ENCODE assay signal across 41 cellular contexts in the genomic region with DNA sequence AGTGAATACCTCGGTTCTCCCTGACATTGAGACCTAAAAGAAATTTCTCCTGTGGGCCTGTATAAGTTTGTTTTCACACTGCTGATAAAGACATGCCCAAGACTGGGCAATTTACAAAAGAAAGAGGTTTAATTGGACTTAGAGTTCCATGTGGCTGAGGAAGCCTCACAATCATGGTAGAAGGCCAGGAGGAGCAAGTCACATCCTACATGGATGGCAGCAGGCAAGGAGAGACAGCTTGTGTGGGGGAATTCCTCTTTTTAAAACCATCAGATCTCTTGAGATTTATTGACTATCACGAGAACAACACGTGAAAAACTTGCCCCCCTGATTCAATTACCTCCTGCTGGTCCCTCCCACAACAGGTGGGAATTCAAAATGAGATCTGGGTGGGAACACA. TPM values are rescaled to one million over a fixed set of nuclear protein-coding genes. Genes with fewer than 3 reads are reported as not detected.
"Had no signal": no experiment of that assay in that cellular context is flagged by ENCODE, and none has a peak within 500 bp of the region (broad histone marks: within the 10 kb centered on the region; RNA-seq: fewer than 3 reads in every experiment).

No MANE protein-coding gene starts in this region.

- H3K4me1 Mint-ChIP-seq: activated T-helper 17 cell treated with anti-CD3 and anti-CD28 coated beads, Interleukin-2, amount 50 U/mL, for 72 hours had no signal

- H3K27ac ChIP-seq: adrenal gland, body of pancreas, brain microvascular endothelial cell, breast epithelium, VCaP had no signal

- DNase-seq: activated B cell treated with CpG ODN at 0.5 μM for 24 hours; activated CD4-positive, alpha-beta memory T cell treated with anti-CD3 and anti-CD28 coated beads for 36 hours; activated CD4-positive, alpha-beta T cell treated with anti-CD3 and anti-CD28 coated beads for 4 hours; activated CD4-positive, alpha-beta T cell treated with anti-CD3 and anti-CD28 coated beads, Interleukin-2, amount 10 ng/mL, durations not matched to agents 24 days and 14 days; activated CD4-positive, alpha-beta T cell treated with anti-CD3 and anti-CD28 coated beads, Interleukin-2, amount 50 U/mL, for 1 hour; activated CD4-positive, alpha-beta T cell treated with anti-CD3 and anti-CD28 coated beads, Interleukin-2, amount 50 U/mL, for 4 hours; activated CD4-positive, CD25-positive, alpha-beta regulatory T cell treated with anti-CD3 and anti-CD28 coated beads, Interleukin-2, amount 50 U/mL, for 72 hours; activated CD8-positive, alpha-beta memory T cell treated with anti-CD3 and anti-CD28 coated beads, Interleukin-2, amount 50 U/mL, for 4 hours; activated CD8-positive, alpha-beta T cell treated with anti-CD3 and anti-CD28 coated beads for 36 hours; activated effector memory CD4-positive, alpha-beta T cell treated with anti-CD3 and anti-CD28 coated beads, Interleukin-2, amount 50 U/mL, for 16 hours; activated gamma-delta T cell treated with Interleukin-2 at 50 U/mL for 16 hours; activated naive CD4-positive, alpha-beta T cell; activated naive CD4-positive, alpha-beta T cell treated with anti-CD3 and anti-CD28 coated beads for 36 hours; activated naive CD4-positive, alpha-beta T cell treated with anti-CD3 and anti-CD28 coated beads, Interleukin-2, amount 50 U/mL, for 16 hours; activated naive CD8-positive, alpha-beta T cell treated with anti-CD3 and anti-CD28 coated beads for 36 hours; activated T-cell treated with anti-CD3 and anti-CD28 coated beads for 4 hours; activated T-cell treated with anti-CD3 and anti-CD28 coated beads, Interleukin-2, amount 50 U/mL, for 1 hour; activated T-cell treated with anti-CD3 and anti-CD28 coated beads, Interleukin-2, amount 50 U/mL, for 4 hours; activated T-cell treated with anti-CD3 and anti-CD28 coated beads, Interleukin-2, amount 50 U/mL, for 72 hours; adrenal gland; amniotic stem cell; aorta; body of pancreas; brain microvascular endothelial cell; central memory CD4-positive, alpha-beta T cell; cerebellar nuclear complex; T-helper 1 cell; T-helper 2 cell; T-helper 9 cell had no signal

- H3K9me3 ChIP-seq: adrenal gland, body of pancreas, breast epithelium had no signal

- H3K4me3 ChIP-seq: adrenal gland, body of pancreas, breast epithelium had no signal

- H3K27ac Mint-ChIP-seq: activated B cell treated with CpG ODN at 0.5 μM for 24 hours; activated CD4-positive, alpha-beta memory T cell treated with anti-CD3 and anti-CD28 coated beads for 36 hours; activated CD4-positive, alpha-beta T cell treated with anti-CD3 and anti-CD28 coated beads, Interleukin-2, amount 10 ng/mL, durations not matched to agents 24 days and 14 days; activated CD8-positive, alpha-beta T cell treated with anti-CD3 and anti-CD28 coated beads for 36 hours; activated naive CD4-positive, alpha-beta T cell treated with anti-CD3 and anti-CD28 coated beads for 36 hours; activated naive CD4-positive, alpha-beta T cell treated with anti-CD3 and anti-CD28 coated beads, Interleukin-2, amount 50 U/mL, for 72 hours; activated naive CD8-positive, alpha-beta T cell treated with anti-CD3 and anti-CD28 coated beads for 36 hours; activated T-cell treated with anti-CD3 and anti-CD28 coated beads, Interleukin-2, amount 50 U/mL, for 72 hours; activated T-helper 1 cell treated with anti-CD3 and anti-CD28 coated beads, Interleukin-12 subunit alpha, Interleukin-12 subunit beta, Interleukin-2, Interleukin-4 antibody, amounts not matched to agents 30 ng/mL and 10 ng/mL and 1 ng/mL, durations not matched to agents 14 hours and 24 hours and 36 hours; activated T-helper 17 cell treated with anti-CD3 and anti-CD28 coated beads, Interleukin-2, amount 50 U/mL, for 72 hours; T-helper 1 cell treated with Interleukin-12 subunit alpha and Interleukin-12 subunit beta and Interleukin-4 antibody, amounts not matched to agents 30 μg/mL and 1 μg/mL, for 36 hours; T-helper 2 cell treated with Interferon-gamma antibody and Interleukin-4, amounts not matched to agents 5 μg/mL and 100 μg/mL, for 36 hours had no signal

- H3K4me1 ChIP-seq: adrenal gland, breast epithelium had no signal

- H3K27me3 ChIP-seq: adrenal gland, body of pancreas, brain microvascular endothelial cell, breast epithelium had no signal

- H3K9me3 Mint-ChIP-seq: activated CD4-positive, alpha-beta memory T cell treated with anti-CD3 and anti-CD28 coated beads for 36 hours; activated CD8-positive, alpha-beta T cell treated with anti-CD3 and anti-CD28 coated beads for 36 hours; activated naive CD4-positive, alpha-beta T cell treated with anti-CD3 and anti-CD28 coated beads, Interleukin-2, amount 50 U/mL, for 72 hours; activated naive CD8-positive, alpha-beta T cell treated with anti-CD3 and anti-CD28 coated beads for 36 hours; activated T-cell treated with anti-CD3 and anti-CD28 coated beads, Interleukin-2, amount 50 U/mL, for 4 hours; activated T-helper 1 cell treated with anti-CD3 and anti-CD28 coated beads, Interleukin-12 subunit alpha, Interleukin-12 subunit beta, Interleukin-2, Interleukin-4 antibody, amounts not matched to agents 30 ng/mL and 10 ng/mL and 1 ng/mL, durations not matched to agents 14 hours and 24 hours and 36 hours; activated T-helper 17 cell treated with anti-CD3 and anti-CD28 coated beads, Interleukin-2, amount 50 U/mL, for 72 hours; T-helper 1 cell treated with Interleukin-12 subunit alpha and Interleukin-12 subunit beta and Interleukin-4 antibody, amounts not matched to agents 30 μg/mL and 1 μg/mL, for 36 hours had no signal

- H3K4me3 Mint-ChIP-seq: activated B cell treated with CpG ODN at 0.5 μM for 24 hours; activated CD4-positive, alpha-beta memory T cell treated with anti-CD3 and anti-CD28 coated beads for 36 hours; activated CD4-positive, alpha-beta T cell treated with anti-CD3 and anti-CD28 coated beads, Interleukin-2, amount 10 ng/mL, durations not matched to agents 24 days and 14 days; activated CD8-positive, alpha-beta T cell treated with anti-CD3 and anti-CD28 coated beads for 36 hours; activated naive CD4-positive, alpha-beta T cell treated with anti-CD3 and anti-CD28 coated beads for 36 hours; activated naive CD8-positive, alpha-beta T cell treated with anti-CD3 and anti-CD28 coated beads for 36 hours; activated T-cell treated with anti-CD3 and anti-CD28 coated beads, Interleukin-2, amount 50 U/mL, for 4 hours; activated T-cell treated with anti-CD3 and anti-CD28 coated beads, Interleukin-2, amount 50 U/mL, for 72 hours; activated T-helper 1 cell treated with anti-CD3 and anti-CD28 coated beads, Interleukin-12 subunit alpha, Interleukin-12 subunit beta, Interleukin-2, Interleukin-4 antibody, amounts not matched to agents 30 ng/mL and 10 ng/mL and 1 ng/mL, durations not matched to agents 14 hours and 24 hours and 36 hours; activated T-helper 17 cell treated with anti-CD3 and anti-CD28 coated beads, Interleukin-2, amount 50 U/mL, for 72 hours; T-helper 1 cell treated with Interleukin-12 subunit alpha and Interleukin-12 subunit beta and Interleukin-4 antibody, amounts not matched to agents 30 μg/mL and 1 μg/mL, for 36 hours; T-helper 2 cell treated with Interferon-gamma antibody and Interleukin-4, amounts not matched to agents 5 μg/mL and 100 μg/mL, for 36 hours had no signal

- H3K27me3 Mint-ChIP-seq: activated CD4-positive, alpha-beta memory T cell treated with anti-CD3 and anti-CD28 coated beads for 36 hours; activated CD8-positive, alpha-beta T cell treated with anti-CD3 and anti-CD28 coated beads for 36 hours; activated naive CD8-positive, alpha-beta T cell treated with anti-CD3 and anti-CD28 coated beads for 36 hours had no signal

- H3K36me3 ChIP-seq: adrenal gland, brain microvascular endothelial cell, breast epithelium had no signal

- FAIRE-seq: astrocyte, TTC549 had no signal

- ATAC-seq: activated CD8-positive, alpha-beta T cell treated with anti-CD3 and anti-CD28 coated beads for 36 hours; activated naive CD4-positive, alpha-beta T cell treated with anti-CD3 and anti-CD28 coated beads, Interleukin-2, amount 50 U/mL, for 72 hours; activated T-cell treated with anti-CD3 and anti-CD28 coated beads, Interleukin-2, amount 50 U/mL, for 4 hours; activated T-cell treated with anti-CD3 and anti-CD28 coated beads, Interleukin-2, amount 50 U/mL, for 72 hours; activated T-helper 17 cell treated with anti-CD3 and anti-CD28 coated beads, Interleukin-2, amount 50 U/mL, for 72 hours; body of pancreas had no signal

- H3K36me3 Mint-ChIP-seq: activated CD4-positive, alpha-beta memory T cell treated with anti-CD3 and anti-CD28 coated beads for 36 hours; activated naive CD4-positive, alpha-beta T cell treated with anti-CD3 and anti-CD28 coated beads, Interleukin-2, amount 50 U/mL, for 72 hours; activated naive CD8-positive, alpha-beta T cell treated with anti-CD3 and anti-CD28 coated beads for 36 hours had no signal

RNA-seq across cellular contexts. Expression of gene TMEM72, which starts 6.7 kb away (rescaled TPM):
- total RNA-seq: activated B cell treated with CpG ODN at 0.5 μM for 24 hours; activated CD4-positive, alpha-beta memory T cell treated with anti-CD3 and anti-CD28 coated beads for 36 hours; activated CD4-positive, alpha-beta T cell treated with anti-CD3 and anti-CD28 coated beads, Interleukin-2, amount 10 ng/mL, durations not matched to agents 24 days and 14 days; activated CD8-positive, alpha-beta memory T cell treated with anti-CD3 and anti-CD28 coated beads for 36 hours; activated CD8-positive, alpha-beta T cell treated with anti-CD3 and anti-CD28 coated beads for 36 hours; activated naive CD4-positive, alpha-beta T cell treated with anti-CD3 and anti-CD28 coated beads for 36 hours; activated naive CD4-positive, alpha-beta T cell treated with anti-CD3 and anti-CD28 coated beads, Interleukin-2, amount 50 U/mL, for 72 hours; activated naive CD8-positive, alpha-beta T cell treated with anti-CD3 and anti-CD28 coated beads for 36 hours; activated T-cell treated with anti-CD3 and anti-CD28 coated beads, Interleukin-2, amount 50 U/mL, for 4 hours; activated T-cell treated with anti-CD3 and anti-CD28 coated beads, Interleukin-2, amount 50 U/mL, for 72 hours; activated T-helper 1 cell treated with anti-CD3 and anti-CD28 coated beads, Interleukin-12 subunit alpha, Interleukin-12 subunit beta, Interleukin-2, Interleukin-4 antibody, amounts not matched to agents 30 ng/mL and 10 ng/mL and 1 ng/mL, durations not matched to agents 14 hours and 24 hours and 36 hours; activated T-helper 17 cell treated with anti-CD3 and anti-CD28 coated beads, Interleukin-2, amount 50 U/mL, for 72 hours; adrenal gland; aorta; astrocyte; breast epithelium; cardiac septum; chondrocyte had no signal
- polyA plus RNA-seq: adrenal gland, aorta had no signal
